27 cellular contexts compared by ENCODE assay signal in genomic region chr6:52580905-52581304, GRCh38.
"Had no signal": no experiment of that assay in that cellular context is flagged by ENCODE, and none has a peak within 500 bp of the region (broad histone marks: within the 10 kb centered on the region; RNA-seq: fewer than 3 reads in every experiment).

No MANE protein-coding gene starts in this region.

- H3K27ac Mint-ChIP-seq: effector memory CD8-positive, alpha-beta T cell; endodermal cell; mesothelial cell of epicardium; naive B cell had no signal

- H3K36me3 ChIP-seq: esophagus squamous epithelium, lower lobe of right lung had no signal

- H3K4me3 Mint-ChIP-seq: effector memory CD8-positive, alpha-beta T cell; endodermal cell; mesothelial cell of epicardium had no signal

- H3K27me3 ChIP-seq: esophagus squamous epithelium, gastrocnemius medialis, heart right ventricle, left lung had no signal

- DNase-seq: effector CD8-positive, alpha-beta T cell; effector memory CD8-positive, alpha-beta T cell; endodermal cell; erythroblast; esophagus squamous epithelium; foreskin fibroblast; foreskin melanocyte; gastrocnemius medialis; glutamatergic neuron; head of caudate nucleus; heart right ventricle; hippocampal formation; left cardiac atrium; left lung; left ventricle myocardium superior; lower lobe of right lung; mesenchymal stem cell; mucosa of descending colon; naive B cell had no signal

- FAIRE-seq: colon, endometrium, islet of Langerhans, keratinocyte had no signal

- H3K9me3 Mint-ChIP-seq: effector memory CD8-positive, alpha-beta T cell; naive B cell had no signal

- H3K27me3 Mint-ChIP-seq: effector memory CD8-positive, alpha-beta T cell; naive B cell had no signal

- ATAC-seq: effector memory CD8-positive, alpha-beta T cell; esophagus mucosa; gastrocnemius medialis; heart right ventricle; left cardiac atrium; left lung; left ventricle myocardium superior; lower lobe of right lung; mucosa of descending colon had no signal

- H3K9me3 ChIP-seq: esophagus squamous epithelium, gastrocnemius medialis, heart right ventricle, left lung, lower lobe of right lung, mucosa of descending colon had no signal

- H3K4me3 ChIP-seq: coronary artery, esophagus squamous epithelium, gastrocnemius medialis, heart right ventricle, left lung, lower lobe of right lung, mucosa of descending colon had no signal

- H3K27ac ChIP-seq: coronary artery, epithelial cell of prostate, esophagus squamous epithelium, gastrocnemius medialis, heart right ventricle, left lung, lower lobe of right lung had no signal
